1 cellular context compared by ENCODE assay signal in genomic region chr1:11059990-11060948, GRCh38.
TF ChIP-seq lines count a peak whose summit lies in the region.

Gene SRM (minus strand): TSS chr1:11060018. CDS start chr1:11059943, 75 bp downstream.

TF ChIP-seq in SK-N-SH, 30 proteins besides CTCF, POLR2A, EP300 and RAD21 (continued from another document):
- no peak for TF ChIP-seq REST (IDR thresholded peaks at IDR 0.05; ENCODE audit: low read depth, low read length)
- peak; percentile 68 for TF ChIP-seq GABPA (IDR thresholded peaks at IDR 0.05; ENCODE audit: low read depth)
- no peak for TF ChIP-seq FOXJ3 (CRISPR knock-in tag; IDR thresholded peaks at IDR 0.05)
- no peak for TF ChIP-seq SMC3 (IDR thresholded peaks at IDR 0.05; ENCODE audit: low read depth, low read length)
- peak; percentile 90 for TF ChIP-seq PBX3 (IDR thresholded peaks at IDR 0.05)
- TF ChIP-seq CHD2 (IDR thresholded peaks at IDR 0.05; ENCODE audit: low read length, partially characterized antibody): peak; percentile 62
- TF ChIP-seq IRF3 (IDR thresholded peaks at IDR 0.05; ENCODE audit: low read depth, low read length): peak; percentile 57; the same call in 1 of the 2 replicates
- no peak for TF ChIP-seq FOSL2 (IDR thresholded peaks at IDR 0.05; ENCODE audit: borderline replicate concordance, low read depth)
- TF ChIP-seq EZH2phosphoT487 (IDR thresholded peaks at IDR 0.05; ENCODE audit: borderline replicate concordance, low read depth): no peak
- TF ChIP-seq YY1 (IDR thresholded peaks at IDR 0.05; ENCODE audit: low read depth): no peak
- TF ChIP-seq TEAD4 (IDR thresholded peaks at IDR 0.05; ENCODE audit: borderline replicate concordance, insufficient read depth): no peak
- peak; percentile 78 for TF ChIP-seq USF1 (IDR thresholded peaks at IDR 0.05; ENCODE audit: borderline replicate concordance, low read depth)
- TF ChIP-seq MEF2A (IDR thresholded peaks at IDR 0.05; ENCODE audit: borderline replicate concordance, low read depth): no peak
- TF ChIP-seq MXI1 (IDR thresholded peaks at IDR 0.05; ENCODE audit: low read depth, low read length): peak; percentile 98
- TF ChIP-seq FOXM1 (IDR thresholded peaks at IDR 0.05; ENCODE audit: low read depth): no peak
- TF ChIP-seq NRF1 (IDR thresholded peaks at IDR 0.05; ENCODE audit: low read depth, low read length): no peak
- no peak for TF ChIP-seq NFIC (IDR thresholded peaks at IDR 0.05; ENCODE audit: borderline replicate concordance)
- no peak for TF ChIP-seq TCF12 (IDR thresholded peaks at IDR 0.05)
- TF ChIP-seq USF2 (IDR thresholded peaks at IDR 0.05; ENCODE audit: borderline replicate concordance, low read depth, low read length): 0 out of 2 replicates have a peak, but pooled peaks have one; percentile 41
TF ChIP-seq in SK-N-SH: peak in this region for 11.
